In genomic region chr1:54292015-54292739, GRCh38 we compare ENCODE assay signal across 14 cellular contexts.
DNase-seq lines count a peak whose midpoint lies in the region; ATAC-seq and TF ChIP-seq lines count a peak whose summit lies in the region.
"Had no signal": no experiment of that assay in that cellular context is flagged by ENCODE, and none has a peak within 500 bp of the region (broad histone marks: within the 10 kb centered on the region; RNA-seq: fewer than 3 reads in every experiment).

No MANE protein-coding gene starts in this region.

- no peaks in the 10 kb centered on the region for H3K36me3 ChIP-seq in naive thymus-derived CD4-positive, alpha-beta T cell (ENCODE audit: control insufficient read depth in 2 of 3, insufficient read depth in 3 of 3, low read length in 3 of 3)

- intact Hi-C loops in naive thymus-derived CD4-positive, alpha-beta T cell (cut with micrococcal nuclease), result no loop called here

- no peaks in the 10 kb centered on the region for H3K27me3 Mint-ChIP-seq in activated naive CD8-positive, alpha-beta T cell
- no peaks in the 10 kb centered on the region for H3K27me3 Mint-ChIP-seq in activated naive CD8-positive, alpha-beta T cell treated with anti-CD3 and anti-CD28 coated beads, Interleukin-2, amount 50 U/mL, for 24 hours
- H3K27me3 Mint-ChIP-seq in naive thymus-derived CD4-positive, alpha-beta T cell, result no peaks in the 10 kb centered on the region
- H3K27me3 Mint-ChIP-seq in type B pancreatic cell, result no peaks in the 10 kb centered on the region
- H3K27me3 Mint-ChIP-seq: activated CD4-positive, alpha-beta memory T cell treated with anti-CD3 and anti-CD28 coated beads, Interleukin-2, amount 10 ng/mL, durations not matched to agents 7 days and 5 days had no signal

- CTCF ChIA-PET in naive thymus-derived CD4-positive, alpha-beta T cell (lab: Charles Lee), result interaction anchor here (0.7 to 1.3 kb wide), 3 partner anchors 11 to 1115 kb away, joined by 3 to 4 read pairs (median 3); no protein-coding TSS in a partner anchor

- H3K4me1 Mint-ChIP-seq in activated naive CD8-positive, alpha-beta T cell (ENCODE audit: low read depth), result peaks cover 83% of the 10 kb centered on the region
- peaks cover 68% of the 10 kb centered on the region for H3K4me1 Mint-ChIP-seq in activated naive CD8-positive, alpha-beta T cell treated with anti-CD3 and anti-CD28 coated beads, Interleukin-2, amount 50 U/mL, for 24 hours
- peaks cover 46 to 99% (median 92%) of the 10 kb centered on the region in 7 donors for H3K4me1 Mint-ChIP-seq in naive thymus-derived CD4-positive, alpha-beta T cell
- peaks cover 84% of the 10 kb centered on the region for H3K4me1 Mint-ChIP-seq in type B pancreatic cell (ENCODE audit: unreplicated experiment)

- H3K9me3 ChIP-seq in naive thymus-derived CD4-positive, alpha-beta T cell (ENCODE audit: control insufficient read depth in 2 of 3, low read length in 3 of 3), result no peaks in the 10 kb centered on the region
- H3K9me3 ChIP-seq: mucosa of descending colon had no signal

- peak overlapping the region; percentile 22 for H3K27ac Mint-ChIP-seq in activated naive CD8-positive, alpha-beta T cell
- no peak overlapping the region for H3K27ac Mint-ChIP-seq in activated naive CD8-positive, alpha-beta T cell treated with anti-CD3 and anti-CD28 coated beads, Interleukin-2, amount 50 U/mL, for 24 hours
- peak overlapping the region; percentile 15 to 97 (median 90) for H3K27ac Mint-ChIP-seq in naive thymus-derived CD4-positive, alpha-beta T cell
- peak overlapping the region; percentile 48 for H3K27ac Mint-ChIP-seq in type B pancreatic cell
- H3K27ac Mint-ChIP-seq: activated CD4-positive, alpha-beta memory T cell treated with anti-CD3 and anti-CD28 coated beads, Interleukin-2, amount 10 ng/mL, durations not matched to agents 7 days and 5 days had no signal

- H3K27me3 ChIP-seq in naive thymus-derived CD4-positive, alpha-beta T cell (ENCODE audit: control insufficient read depth in 2 of 2, insufficient read depth in 2 of 2, low read length in 2 of 2), result no peaks in the 10 kb centered on the region

- no peak for TF ChIP-seq CTCF in type B pancreatic cell (conservative IDR thresholded peaks at IDR 0.05)

- peak overlapping the region; percentile 78 for H3K27ac ChIP-seq in cingulate gyrus (ENCODE audit: low read depth, low read length)
- peak overlapping the region; percentile 52 for H3K27ac ChIP-seq in naive thymus-derived CD4-positive, alpha-beta T cell (ENCODE audit: low read depth, low read length)

- peaks cover 14 to 76% of the 10 kb centered on the region in 2 donors for H3K4me1 ChIP-seq in naive thymus-derived CD4-positive, alpha-beta T cell (ENCODE audit: control insufficient read depth in 2 of 2, insufficient read depth in 2 of 2, low read length in 2 of 2)

- no peak overlapping the region for H3K4me3 Mint-ChIP-seq in activated naive CD8-positive, alpha-beta T cell
- no peak overlapping the region for H3K4me3 Mint-ChIP-seq in activated naive CD8-positive, alpha-beta T cell treated with anti-CD3 and anti-CD28 coated beads, Interleukin-2, amount 50 U/mL, for 24 hours
- peak overlapping the region in 2 of 10 donors; percentile 25 to 26 for H3K4me3 Mint-ChIP-seq in naive thymus-derived CD4-positive, alpha-beta T cell
- H3K4me3 Mint-ChIP-seq in type B pancreatic cell, result no peak overlapping the region
- H3K4me3 Mint-ChIP-seq: activated CD4-positive, alpha-beta memory T cell treated with anti-CD3 and anti-CD28 coated beads, Interleukin-2, amount 10 ng/mL, durations not matched to agents 7 days and 5 days had no signal

- DNase-seq in activated naive CD8-positive, alpha-beta T cell treated with anti-CD3 and anti-CD28 coated beads, Interleukin-2, amount 50 U/mL, for 24 hours, result no peak
- no peak for DNase-seq in naive thymus-derived CD4-positive, alpha-beta T cell
- DNase-seq in type B pancreatic cell (ENCODE audit: extremely low spot score, unreplicated experiment), result no peak
- no peak for DNase-seq in HuH-7 (ENCODE audit: low spot score)
- DNase-seq: activated CD4-positive, alpha-beta memory T cell treated with anti-CD3 and anti-CD28 coated beads, Interleukin-2, amount 10 ng/mL, durations not matched to agents 7 days and 5 days; activated gamma-delta T cell; caudate nucleus; mucosa of descending colon; NCI-H2171; T-helper 9 cell had no signal

- H3K36me3 Mint-ChIP-seq in activated naive CD8-positive, alpha-beta T cell, result peaks cover 2% of the 10 kb centered on the region
- peaks cover 3% of the 10 kb centered on the region for H3K36me3 Mint-ChIP-seq in activated naive CD8-positive, alpha-beta T cell treated with anti-CD3 and anti-CD28 coated beads, Interleukin-2, amount 50 U/mL, for 24 hours (ENCODE audit: low read depth)
- peaks cover 0 to 6% (median 0%) of the 10 kb centered on the region in 5 donors for H3K36me3 Mint-ChIP-seq in naive thymus-derived CD4-positive, alpha-beta T cell
- no peaks in the 10 kb centered on the region for H3K36me3 Mint-ChIP-seq in type B pancreatic cell

- POLR2A ChIA-PET in naive thymus-derived CD4-positive, alpha-beta T cell (lab: Charles Lee), result interaction anchor here (0.6 to 1.4 kb wide), 2 partner anchors 7 to 231 kb away, joined by 3 read pairs; no protein-coding TSS in a partner anchor

- no peak overlapping the region for H3K4me3 ChIP-seq in naive thymus-derived CD4-positive, alpha-beta T cell (ENCODE audit: low read length)
- H3K4me3 ChIP-seq: mucosa of descending colon had no signal

- no peak for ATAC-seq in activated naive CD8-positive, alpha-beta T cell treated with anti-CD3 and anti-CD28 coated beads, Interleukin-2, amount 50 U/mL, for 24 hours
- ATAC-seq in naive thymus-derived CD4-positive, alpha-beta T cell, result no peak
- no peak for ATAC-seq in GM19023 (IDR thresholded peaks at IDR 0.05; ENCODE audit: unreplicated experiment)
- no peak for ATAC-seq in GM18519 (IDR thresholded peaks at IDR 0.05; ENCODE audit: low FRiP score, unreplicated experiment)
- ATAC-seq: mucosa of descending colon had no signal

- no peaks in the 10 kb centered on the region for H3K9me3 Mint-ChIP-seq in activated naive CD8-positive, alpha-beta T cell (ENCODE audit: low read depth)
- H3K9me3 Mint-ChIP-seq in activated naive CD8-positive, alpha-beta T cell treated with anti-CD3 and anti-CD28 coated beads, Interleukin-2, amount 50 U/mL, for 24 hours, result no peaks in the 10 kb centered on the region
- H3K9me3 Mint-ChIP-seq in naive thymus-derived CD4-positive, alpha-beta T cell, result peaks cover 0 to 2% (median 0%) of the 10 kb centered on the region in 11 donors
- no peaks in the 10 kb centered on the region for H3K9me3 Mint-ChIP-seq in type B pancreatic cell
- H3K9me3 Mint-ChIP-seq: activated CD4-positive, alpha-beta memory T cell treated with anti-CD3 and anti-CD28 coated beads, Interleukin-2, amount 10 ng/mL, durations not matched to agents 7 days and 5 days had no signal
